8 cellular contexts compared by ENCODE assay signal in genomic region chr5:175895701-175896102, GRCh38. TPM values are rescaled to one million over a fixed set of nuclear protein-coding genes. Genes with fewer than 3 reads are reported as not detected.
DNase-seq lines count a peak whose midpoint lies in the region; ATAC-seq, FAIRE-seq and TF ChIP-seq lines count a peak whose summit lies in the region.

No MANE protein-coding gene starts in this region.

- no peak overlapping the region for H3K27ac Mint-ChIP-seq in activated naive CD8-positive, alpha-beta T cell treated with anti-CD3 and anti-CD28 coated beads, Interleukin-2, amount 50 U/mL, for 24 hours

- H3K4me1 Mint-ChIP-seq in activated naive CD8-positive, alpha-beta T cell treated with anti-CD3 and anti-CD28 coated beads, Interleukin-2, amount 50 U/mL, for 24 hours = peaks cover 23% of the 10 kb centered on the region

- no peak overlapping the region for H3K9ac ChIP-seq in HepG2 (ENCODE audit: insufficient read depth, low read depth, low read length)

- in situ Hi-C loops in HepG2 (cut with HindIII; ENCODE audit: extremely low pct_ligation_motif_present, low pct_unique_long_range_greater_than_20kb) = loop anchor here (25.0 kb wide), 1 partner anchor 358 kb away; no protein-coding TSS in a partner anchor

- peak; percentile 40 for DNase-seq in OCI-LY7 (ENCODE audit: low spot score)
- peak; percentile 19 for DNase-seq in activated naive CD8-positive, alpha-beta T cell treated with anti-CD3 and anti-CD28 coated beads, Interleukin-2, amount 50 U/mL, for 24 hours
- no peak for DNase-seq in occipital lobe (lab: John Stamatoyannopoulos, UW)
- no peak for DNase-seq in amygdala (lab: John Stamatoyannopoulos, UW)
- no peak for DNase-seq in HepG2 (ENCODE audit: low spot score)
- no peak for DNase-seq in SK-N-DZ (ENCODE audit: low spot score)

- no peaks in the 10 kb centered on the region for H3K9me2 ChIP-seq in OCI-LY7 (ENCODE audit: insufficient read depth, low read length)

- H3K9me3 Mint-ChIP-seq in activated naive CD8-positive, alpha-beta T cell treated with anti-CD3 and anti-CD28 coated beads, Interleukin-2, amount 50 U/mL, for 24 hours = no peaks in the 10 kb centered on the region

- no peaks in the 10 kb centered on the region for H3K27me3 ChIP-seq in HepG2 (ENCODE audit: control insufficient read depth in 1 of 2, insufficient read depth in 2 of 2, low read length in 2 of 2)

- no peak for TF ChIP-seq RAD21 in HepG2 (CRISPR knock-in tag; IDR thresholded peaks at IDR 0.05)

- peak overlapping the region; percentile 16; the same call in 1 of the 2 replicates for H3K4me2 ChIP-seq in OCI-LY7 (ENCODE audit: low read length)
- H3K4me2 ChIP-seq in HepG2 (ENCODE audit: low read depth, low read length) = no peak overlapping the region

- CTCF ChIA-PET in OCI-LY7 (lab: Charles Lee; ENCODE audit: unreplicated experiment) = no interaction called here
- CTCF ChIA-PET in HepG2 (lab: Yijun Ruan, JAX; ENCODE audit: low intra/inter-chr PET ratio, low total read pairs) = no interaction called here

- POLR2A ChIA-PET in OCI-LY7 (lab: Charles Lee) = interaction anchor here (0.6 kb wide), 1 partner anchor 42 kb away, joined by 4 read pairs; no protein-coding TSS in a partner anchor
- POLR2A ChIA-PET in HepG2 (lab: Yijun Ruan, JAX) = no interaction called here

- H3K4me1 ChIP-seq in OCI-LY7 (ENCODE audit: insufficient read depth, low read length, poor library complexity, severe bottlenecking) = peaks cover 5% of the 10 kb centered on the region
- no peaks in the 10 kb centered on the region for H3K4me1 ChIP-seq in HepG2 (ENCODE audit: insufficient read depth, low read length)

- intact Hi-C loops in OCI-LY7 (cut with micrococcal nuclease; ENCODE audit: unreplicated experiment) = no loop called here
- intact Hi-C loops in HepG2 (cut with micrococcal nuclease; ENCODE audit: unreplicated experiment) = loop anchor here (5.0 kb wide), 1 partner anchor 1062 kb away; no protein-coding TSS in a partner anchor

- no peaks in the 10 kb centered on the region for H3K36me3 Mint-ChIP-seq in activated naive CD8-positive, alpha-beta T cell treated with anti-CD3 and anti-CD28 coated beads, Interleukin-2, amount 50 U/mL, for 24 hours (ENCODE audit: low read depth)

- H2AFZ ChIP-seq in OCI-LY7 (ENCODE audit: low read length) (no peak overlapping the region), HepG2 (ENCODE audit: low read length) (no peak overlapping the region)

- ATAC-seq in GM18858 (IDR thresholded peaks at IDR 0.05; ENCODE audit: unreplicated experiment) (peak; percentile 77), HG02759 (IDR thresholded peaks at IDR 0.05; ENCODE audit: unreplicated experiment) (peak; percentile 88), HepG2 (no peak)
- peak; percentile 86 for ATAC-seq in activated naive CD8-positive, alpha-beta T cell treated with anti-CD3 and anti-CD28 coated beads, Interleukin-2, amount 50 U/mL, for 24 hours

- peak overlapping the region; percentile 4 for H3K4me3 Mint-ChIP-seq in activated naive CD8-positive, alpha-beta T cell treated with anti-CD3 and anti-CD28 coated beads, Interleukin-2, amount 50 U/mL, for 24 hours

- peaks cover 4% of the 10 kb centered on the region for H3K27me3 Mint-ChIP-seq in activated naive CD8-positive, alpha-beta T cell treated with anti-CD3 and anti-CD28 coated beads, Interleukin-2, amount 50 U/mL, for 24 hours

- H4K20me1 ChIP-seq in OCI-LY7 (ENCODE audit: insufficient read depth, low read length) (no peaks in the 10 kb centered on the region; the same call in 1 of the 2 replicates), HepG2 (ENCODE audit: insufficient read depth, low read length) (no peaks in the 10 kb centered on the region)

- BruUV-seq in OCI-LY7 (replicated peaks; lab: Mats Ljungman, UMichigan) (no TSS peak), HepG2 (replicated peaks; lab: Mats Ljungman, UMichigan) (no TSS peak)

- H3K4me3 ChIP-seq in OCI-LY7 (ENCODE audit: low read depth, low read length, poor library complexity, severe bottlenecking) (no peak overlapping the region), HepG2 (replicated peaks in 1 of 3; ENCODE audit: insufficient read depth in 1 of 3, low read depth in 2 of 3, low read length in 3 of 3) (no peak overlapping the region)

- TF ChIP-seq EP300 in HepG2 (IDR thresholded peaks at IDR 0.05; ENCODE audit: low read depth in 2 of 2, low read length in 2 of 2) (no peak), HepG2 (CRISPR knock-in tag; IDR thresholded peaks at IDR 0.05; ENCODE audit: borderline replicate concordance) (no peak)

- TF ChIP-seq POLR2A in HepG2 (IDR thresholded peaks at IDR 0.05; ENCODE audit: insufficient read depth in 1 of 2, low read depth in 2 of 2, low read length in 2 of 2) = no peak

- FAIRE-seq in HepG2 (lab: Jason Lieb, UNC) = no peak

- 85% methylated on average over 9 of the region's 9 CpGs for WGBS in HepG2 (ENCODE audit: low lambda C conversion rate)

- H3K79me2 ChIP-seq in OCI-LY7 (ENCODE audit: insufficient read depth, low read depth, low read length) (no peaks in the 10 kb centered on the region), HepG2 (ENCODE audit: insufficient read depth, low read length) (no peaks in the 10 kb centered on the region)

- no peaks in the 10 kb centered on the region for H3K9me3 ChIP-seq in OCI-LY7 (ENCODE audit: low read length)
- H3K9me3 ChIP-seq in HepG2 (ENCODE audit: low read length) = no peaks in the 10 kb centered on the region

- no peak overlapping the region for H3K27ac ChIP-seq in OCI-LY7 (ENCODE audit: low read depth, low read length, poor library complexity, severe bottlenecking)
- H3K27ac ChIP-seq in HepG2 (ENCODE audit: extremely low read length, insufficient read depth, low read length) = no peak overlapping the region

- TF ChIP-seq CTCF in OCI-LY7 (conservative IDR thresholded peaks at IDR 0.05; ENCODE audit: low read length) (no peak), HepG2 (CRISPR knock-in tag; IDR thresholded peaks at IDR 0.05) (no peak)

- H3K36me3 ChIP-seq in OCI-LY7 (ENCODE audit: insufficient read depth, low read length) (no peaks in the 10 kb centered on the region), HepG2 (replicated peaks in 1 of 2; ENCODE audit: control insufficient read depth in 1 of 2, insufficient read depth in 2 of 2, low read length in 2 of 2) (no peaks in the 10 kb centered on the region)

TF ChIP-seq in HepG2, 621 proteins besides CTCF, POLR2A, EP300 and RAD21 (continues in another document):
- TF ChIP-seq, protein P1, sequence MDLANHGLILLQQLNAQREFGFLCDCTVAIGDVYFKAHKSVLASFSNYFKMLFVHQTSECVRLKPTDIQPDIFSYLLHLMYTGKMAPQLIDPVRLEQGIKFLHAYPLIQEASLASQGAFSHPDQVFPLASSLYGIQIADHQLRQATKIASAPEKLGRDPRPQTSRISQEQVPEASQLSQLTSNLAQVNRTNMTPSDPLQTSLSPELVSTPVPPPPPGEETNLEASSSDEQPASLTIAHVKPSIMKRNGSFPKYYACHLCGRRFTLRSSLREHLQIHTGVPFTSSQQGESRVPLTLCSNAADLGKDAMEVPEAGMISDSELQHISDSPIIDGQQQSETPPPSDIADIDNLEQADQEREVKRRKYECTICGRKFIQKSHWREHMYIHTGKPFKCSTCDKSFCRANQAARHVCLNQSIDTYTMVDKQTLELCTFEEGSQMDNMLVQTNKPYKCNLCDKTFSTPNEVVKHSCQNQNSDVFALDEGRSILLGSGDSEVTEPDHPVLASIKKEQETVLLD (CRISPR knock-in tag; IDR thresholded peaks at IDR 0.05; ENCODE audit: low read depth) = no peak
- no peak for TF ChIP-seq MEIS2 (CRISPR knock-in tag; IDR thresholded peaks at IDR 0.05)
- no peak for TF ChIP-seq ZNF570 (CRISPR knock-in tag; IDR thresholded peaks at IDR 0.05; ENCODE audit: borderline replicate concordance)
- TF ChIP-seq MED1 (CRISPR knock-in tag; IDR thresholded peaks at IDR 0.05) = no peak

RNA-seq across cellular contexts. Expression of gene CPLX2, which starts 24.3 kb away (rescaled TPM):
- not detected in 2 replicates for total RNA-seq in OCI-LY7 (2014; rRNA removed; shearing (Covaris generic))
- not detected in 2 replicates for total RNA-seq in OCI-LY7 (2022)
- total RNA-seq in occipital lobe = 76.3 TPM
- 76.7 and 78.2 TPM in 2 replicates for total RNA-seq in HepG2 (2016; rRNA removed; fragmentation: Illumina TruSeq; extraction: Trizol)
- 5.2 and 5.6 TPM in 2 replicates for total RNA-seq in HepG2 (2016; cell fraction: cytosol; rRNA removed; fragmentation: Illumina TruSeq; extraction: Trizol; ENCODE audit: low read depth)
- total RNA-seq in HepG2 (2016; cell fraction: insoluble cytoplasmic fraction; rRNA removed; fragmentation: Illumina TruSeq; extraction: Trizol) = 71.9 and 77.2 TPM in 2 replicates
- 30.7 and 32.7 TPM in 2 replicates for total RNA-seq in HepG2 (2016; cell fraction: membrane; rRNA removed; fragmentation: Illumina TruSeq; extraction: Trizol)
- total RNA-seq in HepG2 (2016; cell fraction: nucleus; rRNA removed; fragmentation: Illumina TruSeq; extraction: Trizol) = 36.3 and 39.1 TPM in 2 replicates
- polyA plus RNA-seq in HepG2 (2011; rRNA removed) = 8.3 and 15.9 TPM in 2 replicates
- polyA plus RNA-seq in HepG2 (2011; cell fraction: cytosol; rRNA removed) = 7.9 and 22.0 TPM in 2 replicates
- polyA plus RNA-seq in HepG2 (2011; cell fraction: nucleus; rRNA removed) = 10.3 and 30.4 TPM in 2 replicates
- 15.3 and 18.2 TPM in 2 replicates for polyA plus RNA-seq in HepG2 (2012)
- 3.4 and 4.4 TPM in 2 replicates for polyA plus RNA-seq in HepG2 (2016; cell fraction: cytosol; fragmentation: Illumina TruSeq; extraction: Trizol; ENCODE audit: low read depth)
- 78.3 and 86.6 TPM in 2 replicates for polyA plus RNA-seq in HepG2 (2016; cell fraction: insoluble cytoplasmic fraction; fragmentation: Illumina TruSeq; extraction: Trizol; ENCODE audit: low read depth)
- polyA plus RNA-seq in HepG2 (2016; cell fraction: membrane; fragmentation: Illumina TruSeq; extraction: Trizol; ENCODE audit: low read depth) = 24.2 and 24.8 TPM in 2 replicates
- polyA plus RNA-seq in HepG2 (2016; cell fraction: nucleus; fragmentation: Illumina TruSeq; extraction: Trizol; ENCODE audit: insufficient read depth, low read depth) = 69.9 and 75.7 TPM in 2 replicates
- 27.3 TPM in 1 of 2 replicates, not detected in the other for polyA minus RNA-seq in HepG2 (2011; rRNA and poly(A)+ RNA removed; ENCODE audit: low replicate concordance)
- 4.8 and 16.6 TPM in 2 replicates for polyA minus RNA-seq in HepG2 (2011; cell fraction: cytosol; rRNA and poly(A)+ RNA removed)
- polyA minus RNA-seq in HepG2 (2011; cell fraction: nucleus; rRNA and poly(A)+ RNA removed) = 4.5 and 6.4 TPM in 2 replicates
- polyA plus RNA-seq in SK-N-DZ (2014; cell fraction: cytosol; rRNA removed) = 46.2 and 73.3 TPM in 2 replicates
- 29.8 and 36.4 TPM in 2 replicates for polyA plus RNA-seq in SK-N-DZ (2014; cell fraction: nucleus; rRNA removed)

Comparison
In these comparisons a context has a peak if more than half of its experiments do, and no peak if none do; other contexts are left out.
1. DNase-seq: peak in OCI-LY7 (single experiment) and activated naive CD8-positive, alpha-beta T cell treated with anti-CD3 and anti-CD28 coated beads, Interleukin-2, amount 50 U/mL, for 24 hours (single experiment); none in occipital lobe (single experiment), amygdala (0 of 56), HepG2 (single experiment) and SK-N-DZ (single experiment).
2. RNA of gene CPLX2, which starts 24.3 kb away (total RNA-seq): 5.2 to 78.2 TPM in HepG2 and 76.3 TPM in occipital lobe (single experiment); not detected in OCI-LY7; every median in the first group is over 4 times any median in the second.